In the genomic region with DNA sequence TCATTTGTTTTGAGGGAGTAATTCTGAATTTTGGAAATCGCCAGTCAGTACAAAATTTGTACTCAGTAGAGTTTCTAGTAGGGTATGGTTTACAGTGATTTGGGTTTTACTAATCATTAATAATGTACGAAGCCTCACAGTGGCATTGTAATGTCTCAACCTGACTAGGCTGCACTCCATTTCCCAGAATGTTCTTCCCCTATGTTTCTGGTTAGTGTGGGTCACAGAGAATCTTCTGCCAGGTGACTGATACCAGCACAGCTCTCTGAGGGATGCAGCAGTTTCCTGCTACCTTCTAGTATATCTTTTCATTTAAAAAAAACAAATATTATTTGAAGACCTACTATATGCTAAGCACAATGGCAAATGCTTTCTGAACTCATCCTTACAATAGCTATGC, we compare ENCODE assay signal across 2 cellular contexts.
TF ChIP-seq lines count a peak whose summit lies in the region.

No MANE protein-coding gene starts in this region.

TF ChIP-seq in IMR-90, 13 proteins besides CTCF, POLR2A, EP300 and RAD21:
- TF ChIP-seq FOS (IDR thresholded peaks at IDR 0.05; ENCODE audit: low read depth, low read length) (no peak), NFE2L2 (IDR thresholded peaks at IDR 0.05; ENCODE audit: low read depth, low read length) (no peak), CHD1 (IDR thresholded peaks at IDR 0.05; ENCODE audit: low read depth, low read length) (no peak), RCOR1 (IDR thresholded peaks at IDR 0.05; ENCODE audit: insufficient replicate concordance, low read length) (no peak), SMC3 (IDR thresholded peaks at IDR 0.05; ENCODE audit: low read depth, low read length) (no peak), BHLHE40 (IDR thresholded peaks at IDR 0.05; ENCODE audit: low read depth, low read length) (no peak), CEBPB (IDR thresholded peaks at IDR 0.05; ENCODE audit: low read depth, low read length) (no peak), MXI1 (IDR thresholded peaks at IDR 0.05; ENCODE audit: borderline replicate concordance, low read depth, low read length) (no peak)
- TF ChIP-seq, protein P1, sequence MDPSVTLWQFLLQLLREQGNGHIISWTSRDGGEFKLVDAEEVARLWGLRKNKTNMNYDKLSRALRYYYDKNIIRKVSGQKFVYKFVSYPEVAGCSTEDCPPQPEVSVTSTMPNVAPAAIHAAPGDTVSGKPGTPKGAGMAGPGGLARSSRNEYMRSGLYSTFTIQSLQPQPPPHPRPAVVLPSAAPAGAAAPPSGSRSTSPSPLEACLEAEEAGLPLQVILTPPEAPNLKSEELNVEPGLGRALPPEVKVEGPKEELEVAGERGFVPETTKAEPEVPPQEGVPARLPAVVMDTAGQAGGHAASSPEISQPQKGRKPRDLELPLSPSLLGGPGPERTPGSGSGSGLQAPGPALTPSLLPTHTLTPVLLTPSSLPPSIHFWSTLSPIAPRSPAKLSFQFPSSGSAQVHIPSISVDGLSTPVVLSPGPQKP (IDR thresholded peaks at IDR 0.05; ENCODE audit: borderline replicate concordance, low read depth, low read length), result no peak
- TF ChIP-seq, protein P2, sequence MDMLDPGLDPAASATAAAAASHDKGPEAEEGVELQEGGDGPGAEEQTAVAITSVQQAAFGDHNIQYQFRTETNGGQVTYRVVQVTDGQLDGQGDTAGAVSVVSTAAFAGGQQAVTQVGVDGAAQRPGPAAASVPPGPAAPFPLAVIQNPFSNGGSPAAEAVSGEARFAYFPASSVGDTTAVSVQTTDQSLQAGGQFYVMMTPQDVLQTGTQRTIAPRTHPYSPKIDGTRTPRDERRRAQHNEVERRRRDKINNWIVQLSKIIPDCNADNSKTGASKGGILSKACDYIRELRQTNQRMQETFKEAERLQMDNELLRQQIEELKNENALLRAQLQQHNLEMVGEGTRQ (IDR thresholded peaks at IDR 0.05; ENCODE audit: low read depth, low read length), result no peak

TF ChIP-seq in GM12878, 131 proteins besides CTCF, POLR2A, EP300 and RAD21:
- no peak for TF ChIP-seq RB1 (IDR thresholded peaks at IDR 0.05; ENCODE audit: borderline replicate concordance)
- TF ChIP-seq IKZF2 (IDR thresholded peaks at IDR 0.05), result peak in 1 of 2 experiments; percentile 21; a peak in 1 of 4 replicates
TF ChIP-seq in GM12878: peak in this region for 1.
